8 cellular contexts compared by ENCODE assay signal in genomic region chr9:98117984-98118639, GRCh38. TPM values are rescaled to one million over a fixed set of nuclear protein-coding genes. Genes with fewer than 3 reads are reported as not detected.
DNase-seq lines count a peak whose midpoint lies in the region; ATAC-seq, FAIRE-seq and TF ChIP-seq lines count a peak whose summit lies in the region.

No MANE protein-coding gene starts in this region.

- TF ChIP-seq POLR2A in K562 (conservative IDR thresholded peaks at IDR 0.05) = no peak

- ATAC-seq in GM19452 (IDR thresholded peaks at IDR 0.05; ENCODE audit: unreplicated experiment) = peak; percentile 45
- peak; percentile 87 for ATAC-seq in K562

- H3K4me1 ChIP-seq in K562 (replicated peaks in 1 of 2; ENCODE audit: control insufficient read depth in 2 of 2, insufficient read depth in 2 of 2, low read length in 2 of 2) = peaks cover 14 to 22% of the 10 kb centered on the region in 2 experiments; a peak in 4 of 5 replicates

- H2AFZ ChIP-seq in K562 (ENCODE audit: low read depth, low read length) = peak overlapping the region; percentile 97

- peak overlapping the region; percentile 67 for H3K27ac ChIP-seq in K562 (ENCODE audit: extremely low read depth, low read depth, low read length)

- no peaks in the 10 kb centered on the region for H3K9me3 ChIP-seq in K562 (replicated peaks; ENCODE audit: control insufficient read depth, insufficient read depth, low read depth, low read length)

- FAIRE-seq in K562 (lab: Jason Lieb, UNC) = peak; percentile 93

- no peaks in the 10 kb centered on the region for H3K9me1 ChIP-seq in K562 (ENCODE audit: control insufficient read depth, insufficient read depth, low read length)

- peak overlapping the region; percentile 71 to 96 for H3K9ac ChIP-seq in K562 (ENCODE audit: insufficient read depth in 1 of 2, low read depth in 2 of 2, low read length in 2 of 2)

- H3K4me3 ChIP-seq in K562 = peak overlapping the region; percentile 76

- H4K20me1 ChIP-seq in K562 (replicated peaks; ENCODE audit: control insufficient read depth, insufficient read depth, low read length) = no peaks in the 10 kb centered on the region

- peak overlapping the region; percentile 97 for H3K4me2 ChIP-seq in K562 (ENCODE audit: insufficient read depth, low read length)

- intact Hi-C loops in K562 (cut with micrococcal nuclease) = loop anchor here (1.0 to 2.0 kb wide), 4 partner anchors 75 to 196 kb away; partner anchors contain the start of genes CORO2A and TRMO

- in situ Hi-C loops in K562 (cut with MboI) = loop anchor here (5.0 kb wide), 2 partner anchors 89 to 144 kb away; no protein-coding TSS in a partner anchor

- peaks cover 18% of the 10 kb centered on the region; the same call in 1 of the 3 replicates for H3K36me3 ChIP-seq in K562 (ENCODE audit: control insufficient read depth, insufficient read depth, low read length)

- DNase-seq in COLO668 (lab: John Stamatoyannopoulos, UW; ENCODE audit: unreplicated experiment) = peak; percentile 35
- peak; percentile 32 for DNase-seq in HK-2 (ENCODE audit: unreplicated experiment)
- DNase-seq in SW 1271 (lab: John Stamatoyannopoulos, UW) = peak; percentile 22 to 62
- DNase-seq in K562 (ENCODE audit: extremely low read depth in 1 of 4, low spot score in 3 of 4) = peak; percentile 42 to 86 (median 68)
- peak; percentile 29 for DNase-seq in kidney tubule cell (ENCODE audit: low spot score)
- peak; percentile 49 for DNase-seq in stimulated activated CD8-positive, alpha-beta memory T cell treated with anti-CD3 and anti-CD28 coated beads, Interleukin-4, amount 100 ng/mL, for 48 hours
- no peak for DNase-seq in cerebellum (ENCODE audit: low spot score)

- peak; percentile 74 to 81 (median 80) for TF ChIP-seq CTCF in K562 (IDR thresholded peaks at IDR 0.05 in 2 of 3, conservative IDR thresholded peaks at IDR 0.05 in 1 of 3; ENCODE audit: insufficient read depth in 2 of 3, low read depth in 1 of 3, low read length in 3 of 3)

- 2% methylated on average over 5 of the region's 5 CpGs for WGBS in K562 (ENCODE audit: insufficient coverage, low coverage, missing lambda C conversion rate)

- peak; percentile 70 to 79 for TF ChIP-seq RAD21 in K562 (CRISPR knock-in tag; conservative IDR thresholded peaks at IDR 0.05 in 1 of 2, IDR thresholded peaks at IDR 0.05 in 1 of 2)

- CTCF ChIA-PET in K562 (lab: Yijun Ruan, JAX; ENCODE audit: low intra/inter-chr PET ratio) = interaction anchor here (0.6 to 1.8 kb wide), 4 partner anchors 21 to 146 kb away, joined by 3 to 8 read pairs (median 3); partner anchors contain the start of gene CORO2A

- TF ChIP-seq EP300 in K562 (IDR thresholded peaks at IDR 0.05; ENCODE audit: low read length) = no peak

- POLR2A ChIA-PET in K562 (lab: Yijun Ruan, JAX) = interaction anchor here (0.7 to 1.1 kb wide), 4 partner anchors 9 to 23 kb away, joined by 3 read pairs; no protein-coding TSS in a partner anchor

- no peaks in the 10 kb centered on the region for H3K27me3 ChIP-seq in K562 (ENCODE audit: control insufficient read depth in 2 of 2, insufficient read depth in 2 of 2, low read length in 2 of 2)

- H3K79me2 ChIP-seq in K562 (ENCODE audit: control insufficient read depth, insufficient read depth, low read length) = peaks cover 27% of the 10 kb centered on the region

- BruUV-seq in K562 (replicated peaks; lab: Mats Ljungman, UMichigan) = TSS peak; percentile 51

TF ChIP-seq in K562, 482 proteins besides CTCF, POLR2A, EP300 and RAD21 (continues in another document):
- TF ChIP-seq SAP30 (IDR thresholded peaks at IDR 0.05; ENCODE audit: borderline replicate concordance, insufficient read depth, low read depth, low read length, poor library complexity, severe bottlenecking) (peak; percentile 55), JUN (IDR thresholded peaks at IDR 0.05; ENCODE audit: borderline replicate concordance, low read depth, low read length) (no peak), JUN (CRISPR knock-in tag; IDR thresholded peaks at IDR 0.05; ENCODE audit: borderline replicate concordance) (no peak), POLR2B (IDR thresholded peaks at IDR 0.05; ENCODE audit: low read depth, partially characterized antibody) (no peak), ESRRA (IDR thresholded peaks at IDR 0.05; ENCODE audit: borderline replicate concordance, low read depth) (peak; percentile 47; the same call in 1 of the 2 replicates), MNT (conservative IDR thresholded peaks at IDR 0.05) (peak in 1 of 2 experiments; percentile 47; a peak in 2 of 4 replicates), PYGO2 (tag; IDR thresholded peaks at IDR 0.05) (no peak), ZNF395 (CRISPR knock-in tag; IDR thresholded peaks at IDR 0.05) (0 out of 2 replicates have a peak, but pooled peaks have one; percentile 17), KDM5B (IDR thresholded peaks at IDR 0.05; ENCODE audit: insufficient replicate concordance, low read depth, low read length) (peak; percentile 7), ZNF184 (CRISPR knock-in tag; IDR thresholded peaks at IDR 0.05) (no peak), SMAD4 (CRISPR knock-in tag; conservative IDR thresholded peaks at IDR 0.05) (0 out of 2 replicates have a peak, but pooled peaks have one; percentile 17), SMC3 (conservative IDR thresholded peaks at IDR 0.05; ENCODE audit: insufficient read depth, low read depth, low read length) (peak; percentile 52), HCFC1 (IDR thresholded peaks at IDR 0.05; ENCODE audit: low read depth, low read length) (0 out of 2 replicates have a peak, but pooled peaks have one; percentile 5), PKNOX1 (IDR thresholded peaks at IDR 0.05) (peak; percentile 63)

RNA-seq across cellular contexts. Expression of gene TRIM14, which starts 0.9 kb away (rescaled TPM):
- total RNA-seq in K562 (2011; cell fraction: chromatin; rRNA removed; ENCODE audit: low replicate concordance) = 24.8 and 33.6 TPM in 2 replicates
- total RNA-seq in K562 (2011; cell fraction: nucleolus; rRNA removed) = 15.1 and 15.7 TPM in 2 replicates
- total RNA-seq in K562 (2011; cell fraction: nucleoplasm; rRNA removed) = 20.1 and 31.3 TPM in 2 replicates
- 17.9 and 24.7 TPM in 2 replicates for total RNA-seq in K562 (2014; rRNA removed)
- total RNA-seq in K562 (2014; rRNA removed; fragmentation: Illumina TruSeq; extraction: Trizol) = 17.0 and 17.5 TPM in 2 replicates
- 12.2 and 13.3 TPM in 2 replicates for total RNA-seq in K562 (2015; rRNA removed; fragmentation: Illumina TruSeq; extraction: Trizol)
- 41.0 and 48.5 TPM in 2 replicates for total RNA-seq in K562 (2021)
- polyA plus RNA-seq in K562 (2011; rRNA removed) = 19.1 and 24.8 TPM in 2 replicates
- polyA plus RNA-seq in K562 (2011; cell fraction: cytosol; rRNA removed) = 17.9 and 36.4 TPM in 2 replicates
- 22.9 and 38.7 TPM in 2 replicates for polyA plus RNA-seq in K562 (2011; cell fraction: nucleus; rRNA removed)
- polyA plus RNA-seq in K562 (2012) = 21.4 and 21.8 TPM in 2 replicates
- 34.1 and 40.0 TPM in 2 replicates for polyA plus RNA-seq in K562 (2014; fragmentation: Illumina TruSeq; extraction: Trizol)
- polyA plus RNA-seq in K562 (2014; fragmentation: Nextera tagmentation; extraction: Ambion mirVana) = 1 to 10 TPM; 7.6 to 8.3 TPM
- polyA plus RNA-seq in K562 (2014; rRNA removed) = 30.1 and 32.7 TPM in 2 replicates
- 12.4 and 15.6 TPM in 2 replicates for polyA minus RNA-seq in K562 (2011; rRNA and poly(A)+ RNA removed)
- polyA minus RNA-seq in K562 (2011; cell fraction: cytosol; rRNA and poly(A)+ RNA removed) = 13.0 and 14.8 TPM in 2 replicates
- 5.8 and 7.0 TPM in 2 replicates for polyA minus RNA-seq in K562 (2011; cell fraction: nucleus; rRNA and poly(A)+ RNA removed)
- total RNA-seq in cerebellum = 2.6 TPM
